ENCODE assay signal across 1 cellular context in genomic region chr12:11171145-11171952, GRCh38.
TF ChIP-seq lines count a peak whose summit lies in the region.

SMIM10L1 (plus strand) TSS chr12:11171194; CDS start chr12:11171357, 163 bp downstream.

TF ChIP-seq in K562, 482 proteins besides CTCF, POLR2A, EP300 and RAD21 (continued from another document and continues in another):
- no peak for TF ChIP-seq REST (CRISPR knock-in tag; IDR thresholded peaks at IDR 0.05; ENCODE audit: low read depth)
- TF ChIP-seq TCFL5 (CRISPR knock-in tag; conservative IDR thresholded peaks at IDR 0.05): no peak
- TF ChIP-seq CBX3 (IDR thresholded peaks at IDR 0.05; ENCODE audit: borderline replicate concordance in 1 of 2, low read length in 2 of 2): no peak
- TF ChIP-seq RREB1 (CRISPR knock-in tag; IDR thresholded peaks at IDR 0.05): no peak
- no peak for TF ChIP-seq ZNF12 (CRISPR knock-in tag; IDR thresholded peaks at IDR 0.05)
- no peak for TF ChIP-seq POLR3G (IDR thresholded peaks at IDR 0.05; ENCODE audit: extremely low read depth, insufficient read length, insufficient replicate concordance)
- no peak for TF ChIP-seq SMC3 (conservative IDR thresholded peaks at IDR 0.05; ENCODE audit: insufficient read depth, low read depth, low read length)
- TF ChIP-seq ZNF57 (CRISPR knock-in tag; IDR thresholded peaks at IDR 0.05): no peak
- no peak for TF ChIP-seq TFE3 (CRISPR knock-in tag; IDR thresholded peaks at IDR 0.05)
- TF ChIP-seq ZNF282 (CRISPR knock-in tag; IDR thresholded peaks at IDR 0.05): no peak
- no peak for TF ChIP-seq CBFA2T3 (IDR thresholded peaks at IDR 0.05)
- TF ChIP-seq ZKSCAN1 (IDR thresholded peaks at IDR 0.05; ENCODE audit: low read depth, low read length): no peak
- no peak for TF ChIP-seq RFX1 (IDR thresholded peaks at IDR 0.05)
- TF ChIP-seq CBFA2T2 (conservative IDR thresholded peaks at IDR 0.05): no peak
- no peak for TF ChIP-seq ZNF263 (CRISPR knock-in tag; IDR thresholded peaks at IDR 0.05; ENCODE audit: borderline replicate concordance)
- TF ChIP-seq ZNF436 (CRISPR knock-in tag; IDR thresholded peaks at IDR 0.05): no peak
- no peak for TF ChIP-seq ZNF766 (CRISPR knock-in tag; conservative IDR thresholded peaks at IDR 0.05)
- no peak for TF ChIP-seq CBX8 (IDR thresholded peaks at IDR 0.05; ENCODE audit: borderline replicate concordance, extremely low read depth, low read depth, low read length, poor library complexity, severe bottlenecking)
- no peak for TF ChIP-seq MCM5 (IDR thresholded peaks at IDR 0.05; ENCODE audit: low read depth)
- TF ChIP-seq ZNF583 (CRISPR knock-in tag; IDR thresholded peaks at IDR 0.05): no peak
- no peak for TF ChIP-seq USF1 (CRISPR knock-in tag; IDR thresholded peaks at IDR 0.05)
- no peak for TF ChIP-seq HDAC6 (IDR thresholded peaks at IDR 0.05; ENCODE audit: low read depth, low read length)
- peak; percentile 67 for TF ChIP-seq GABPB1 (CRISPR knock-in tag; IDR thresholded peaks at IDR 0.05)
- no peak for TF ChIP-seq BACH1 (tag; IDR thresholded peaks at IDR 0.05)
- no peak for TF ChIP-seq ZNF311 (CRISPR knock-in tag; IDR thresholded peaks at IDR 0.05)
- no peak for TF ChIP-seq ID3 (CRISPR knock-in tag; IDR thresholded peaks at IDR 0.05)
- TF ChIP-seq ID3 (tag; IDR thresholded peaks at IDR 0.05): peak; percentile 28; the same call in 1 of the 2 replicates
- no peak for TF ChIP-seq NCOR1 (IDR thresholded peaks at IDR 0.05)
- no peak for TF ChIP-seq MTA2 (IDR thresholded peaks at IDR 0.05; ENCODE audit: low read depth)
- peak; percentile 93 for TF ChIP-seq RBFOX2 (IDR thresholded peaks at IDR 0.05; ENCODE audit: low read depth, low read length)
- no peak for TF ChIP-seq SMARCA5 (IDR thresholded peaks at IDR 0.05)
- TF ChIP-seq TCF3 (CRISPR knock-in tag; IDR thresholded peaks at IDR 0.05): no peak
- no peak for TF ChIP-seq ZNF41 (CRISPR knock-in tag; conservative IDR thresholded peaks at IDR 0.05)
- no peak for TF ChIP-seq ZNF551 (CRISPR knock-in tag; IDR thresholded peaks at IDR 0.05)
- peak; percentile 49 for TF ChIP-seq L3MBTL2 (IDR thresholded peaks at IDR 0.05)
- TF ChIP-seq MAX (CRISPR knock-in tag; IDR thresholded peaks at IDR 0.05): no peak
- TF ChIP-seq KLF13 (tag; IDR thresholded peaks at IDR 0.05; ENCODE audit: borderline replicate concordance, low read depth): no peak
- no peak for TF ChIP-seq BDP1 (IDR thresholded peaks at IDR 0.05; ENCODE audit: insufficient read depth, insufficient read length)
- TF ChIP-seq ZBTB2 (IDR thresholded peaks at IDR 0.05): no peak
- no peak for TF ChIP-seq RNF2 (IDR thresholded peaks at IDR 0.05)
- TF ChIP-seq TEAD2 (tag; IDR thresholded peaks at IDR 0.05): no peak
- TF ChIP-seq TRIM28 (IDR thresholded peaks at IDR 0.05): no peak
- TF ChIP-seq ETV5 (CRISPR knock-in tag; IDR thresholded peaks at IDR 0.05; ENCODE audit: low read depth): 0 out of 2 replicates have a peak, but pooled peaks have one; percentile 56
- TF ChIP-seq HMBOX1 (IDR thresholded peaks at IDR 0.05): peak; percentile 18; the same call in 1 of the 2 replicates
- TF ChIP-seq ZNF695 (CRISPR knock-in tag; IDR thresholded peaks at IDR 0.05): no peak
- TF ChIP-seq MBD1 (CRISPR knock-in tag; IDR thresholded peaks at IDR 0.05): no peak
- TF ChIP-seq NR2C2 (CRISPR knock-in tag; IDR thresholded peaks at IDR 0.05): peak; percentile 27; the same call in 1 of the 2 replicates
- TF ChIP-seq NR2C2 (tag; IDR thresholded peaks at IDR 0.05): peak; percentile 38; the same call in 1 of the 2 replicates
- peak in 1 of 2 experiments; percentile 71; a peak in 1 of 4 replicates for TF ChIP-seq MAZ (CRISPR knock-in tag; conservative IDR thresholded peaks at IDR 0.05 in 1 of 2, IDR thresholded peaks at IDR 0.05 in 1 of 2)
